Comparison of ENCODE assay signal across 8 cellular contexts in genomic region chr16:70113599-70113981, GRCh38. TPM values are rescaled to one million over a fixed set of nuclear protein-coding genes. Genes with fewer than 3 reads are reported as not detected.
DNase-seq lines count a peak whose midpoint lies in the region; ATAC-seq and TF ChIP-seq lines count a peak whose summit lies in the region.
"Not testable (repeated sequence)": the region's sequence is repeated elsewhere in the genome, so short reads cannot be mapped to it uniquely, and the experiment has no call there.

No MANE protein-coding gene starts in this region.

- H3K27me3 ChIP-seq in CD4-positive, CD25-positive, alpha-beta regulatory T cell (ENCODE audit: control insufficient read depth, insufficient read depth, low read length); esophagus squamous epithelium: not testable (repeated sequence)

- H3K9me3 Mint-ChIP-seq in CD4-positive, CD25-positive, alpha-beta regulatory T cell; activated naive CD4-positive, alpha-beta T cell treated with anti-CD3 and anti-CD28 coated beads, Interleukin-2, amount 50 U/mL, for 24 hours; memory B cell; stimulated activated effector memory CD8-positive, alpha-beta T cell treated with anti-CD3 and anti-CD28 coated beads, Interleukin-12 subunit alpha, Interleukin-12 subunit beta, amount 100 ng/mL, for 72 hours: not testable (repeated sequence)

- peak; percentile 8 to 11 for ATAC-seq in CD4-positive, CD25-positive, alpha-beta regulatory T cell (ENCODE audit: low read depth in 2 of 2)
- peak; percentile 18 for ATAC-seq in GM19452 (IDR thresholded peaks at IDR 0.05; ENCODE audit: unreplicated experiment)
- peak; percentile 7 for ATAC-seq in HG02943 (IDR thresholded peaks at IDR 0.05; ENCODE audit: low read depth, unreplicated experiment)
- peak; percentile 5 for ATAC-seq in memory B cell (ENCODE audit: low read depth)
- peak; percentile 54 for ATAC-seq in stimulated activated effector memory CD8-positive, alpha-beta T cell treated with anti-CD3 and anti-CD28 coated beads, Interleukin-12 subunit alpha, Interleukin-12 subunit beta, amount 100 ng/mL, for 72 hours

- peaks cover 0 to 28% (median 15%) of the 10 kb centered on the region in 4 donors for H3K4me1 Mint-ChIP-seq in CD4-positive, CD25-positive, alpha-beta regulatory T cell
- peaks cover 24% of the 10 kb centered on the region for H3K4me1 Mint-ChIP-seq in activated naive CD4-positive, alpha-beta T cell treated with anti-CD3 and anti-CD28 coated beads, Interleukin-2, amount 50 U/mL, for 24 hours
- H3K4me1 Mint-ChIP-seq in memory B cell = peaks cover 17% of the 10 kb centered on the region
- peaks cover 26% of the 10 kb centered on the region for H3K4me1 Mint-ChIP-seq in stimulated activated effector memory CD8-positive, alpha-beta T cell treated with anti-CD3 and anti-CD28 coated beads, Interleukin-12 subunit alpha, Interleukin-12 subunit beta, amount 100 ng/mL, for 72 hours

- intact Hi-C loops in esophagus squamous epithelium (cut with DNase I) = not testable (repeated sequence)

- not testable (repeated sequence) for DNase-seq in CD4-positive, CD25-positive, alpha-beta regulatory T cell; NB4 (ENCODE audit: low read depth); esophagus squamous epithelium (lab: John Stamatoyannopoulos, UW); memory B cell (ENCODE audit: low spot score in 2 of 2); stimulated activated effector memory CD8-positive, alpha-beta T cell treated with anti-CD3 and anti-CD28 coated beads, Interleukin-12 subunit alpha, Interleukin-12 subunit beta, amount 100 ng/mL, for 72 hours (ENCODE audit: low spot score in 2 of 2)

- not testable (repeated sequence) for H3K4me1 ChIP-seq in CD4-positive, CD25-positive, alpha-beta regulatory T cell (ENCODE audit: control insufficient read depth, insufficient read depth, low read length, poor library complexity, severe bottlenecking)
- peaks cover 0 to 43% (median 7%) of the 10 kb centered on the region in 3 donors for H3K4me1 ChIP-seq in esophagus squamous epithelium

- peak overlapping the region in 2 of 3 donors; percentile 87 to 91 for H3K27ac Mint-ChIP-seq in CD4-positive, CD25-positive, alpha-beta regulatory T cell
- peak overlapping the region; percentile 83 for H3K27ac Mint-ChIP-seq in activated naive CD4-positive, alpha-beta T cell treated with anti-CD3 and anti-CD28 coated beads, Interleukin-2, amount 50 U/mL, for 24 hours
- H3K27ac Mint-ChIP-seq in memory B cell = peak overlapping the region; percentile 91
- H3K27ac Mint-ChIP-seq in stimulated activated effector memory CD8-positive, alpha-beta T cell treated with anti-CD3 and anti-CD28 coated beads, Interleukin-12 subunit alpha, Interleukin-12 subunit beta, amount 100 ng/mL, for 72 hours = peak overlapping the region; percentile 89

- TF ChIP-seq POLR2A in NB4 (IDR thresholded peaks at IDR 0.05; ENCODE audit: extremely low read depth, insufficient read length); esophagus squamous epithelium (IDR thresholded peaks at IDR 0.05): not testable (repeated sequence)

- no CpG with 5 or more reads among the region's 15 CpGs for WGBS in esophagus squamous epithelium, 2 donors

- not testable (repeated sequence) for H3K36me3 ChIP-seq in CD4-positive, CD25-positive, alpha-beta regulatory T cell (ENCODE audit: control insufficient read depth, insufficient read depth, low read length); esophagus squamous epithelium

- H3K36me3 Mint-ChIP-seq in CD4-positive, CD25-positive, alpha-beta regulatory T cell; activated naive CD4-positive, alpha-beta T cell treated with anti-CD3 and anti-CD28 coated beads, Interleukin-2, amount 50 U/mL, for 24 hours; memory B cell; stimulated activated effector memory CD8-positive, alpha-beta T cell treated with anti-CD3 and anti-CD28 coated beads, Interleukin-12 subunit alpha, Interleukin-12 subunit beta, amount 100 ng/mL, for 72 hours: not testable (repeated sequence)

- not testable (repeated sequence) for H3K9me3 ChIP-seq in CD4-positive, CD25-positive, alpha-beta regulatory T cell (ENCODE audit: control insufficient read depth in 2 of 2, low read length in 2 of 2); esophagus squamous epithelium

- not testable (repeated sequence) for TF ChIP-seq CTCF in NB4 (IDR thresholded peaks at IDR 0.05; ENCODE audit: low read depth, low read length); esophagus squamous epithelium (IDR thresholded peaks at IDR 0.05)

- not testable (repeated sequence) for H3K27me3 Mint-ChIP-seq in CD4-positive, CD25-positive, alpha-beta regulatory T cell; activated naive CD4-positive, alpha-beta T cell treated with anti-CD3 and anti-CD28 coated beads, Interleukin-2, amount 50 U/mL, for 24 hours; memory B cell

- H3K27ac ChIP-seq in CD4-positive, CD25-positive, alpha-beta regulatory T cell (ENCODE audit: insufficient read depth, low read length, poor library complexity, severe bottlenecking) = peak overlapping the region; percentile 74
- peak overlapping the region; percentile 71 to 88 (median 82) for H3K27ac ChIP-seq in esophagus squamous epithelium

- not testable (repeated sequence) for H3K4me3 ChIP-seq in CD4-positive, CD25-positive, alpha-beta regulatory T cell (ENCODE audit: low read depth, low read length)
- H3K4me3 ChIP-seq in NB4 (ENCODE audit: low read depth, low read length) (peak overlapping the region; percentile 40), esophagus squamous epithelium (peak overlapping the region; percentile 52 to 83 (median 68))

- H3K4me3 Mint-ChIP-seq in CD4-positive, CD25-positive, alpha-beta regulatory T cell = peak overlapping the region; percentile 88 to 95 (median 91)
- peak overlapping the region; percentile 92 for H3K4me3 Mint-ChIP-seq in activated naive CD4-positive, alpha-beta T cell treated with anti-CD3 and anti-CD28 coated beads, Interleukin-2, amount 50 U/mL, for 24 hours
- H3K4me3 Mint-ChIP-seq in memory B cell = peak overlapping the region; percentile 92
- peak overlapping the region; percentile 86 for H3K4me3 Mint-ChIP-seq in stimulated activated effector memory CD8-positive, alpha-beta T cell treated with anti-CD3 and anti-CD28 coated beads, Interleukin-12 subunit alpha, Interleukin-12 subunit beta, amount 100 ng/mL, for 72 hours

RNA-seq across cellular contexts. Expression of gene PDPR, which starts 0.5 kb away (rescaled TPM):
- 31.2 TPM for total RNA-seq in CD4-positive, CD25-positive, alpha-beta regulatory T cell
- 10 to 100 TPM in 1 of 4 donors, 1 to 10 TPM in 3; 5.2 to 10.9 (median 6.5) TPM for polyA plus RNA-seq in CD4-positive, CD25-positive, alpha-beta regulatory T cell
- 10 to 100 TPM in 3 of 4 donors, 1 to 10 TPM in 1; 5.0 to 24.6 (median 11.7) TPM for total RNA-seq in esophagus squamous epithelium

RNA-seq across cellular contexts. Expression of gene CLEC18C, which starts 60.0 kb away (rescaled TPM):
- total RNA-seq in CD4-positive, CD25-positive, alpha-beta regulatory T cell = 0.59 TPM
- polyA plus RNA-seq in CD4-positive, CD25-positive, alpha-beta regulatory T cell = under 1 TPM in 1 of 4 donors, not detected in 3; 0.03 TPM
- total RNA-seq in esophagus squamous epithelium = 1 to 10 TPM in 1 of 4 donors, under 1 TPM in 2, not detected in 1; 0.11 to 1.3 (median 0.40) TPM
